In the genomic region with DNA sequence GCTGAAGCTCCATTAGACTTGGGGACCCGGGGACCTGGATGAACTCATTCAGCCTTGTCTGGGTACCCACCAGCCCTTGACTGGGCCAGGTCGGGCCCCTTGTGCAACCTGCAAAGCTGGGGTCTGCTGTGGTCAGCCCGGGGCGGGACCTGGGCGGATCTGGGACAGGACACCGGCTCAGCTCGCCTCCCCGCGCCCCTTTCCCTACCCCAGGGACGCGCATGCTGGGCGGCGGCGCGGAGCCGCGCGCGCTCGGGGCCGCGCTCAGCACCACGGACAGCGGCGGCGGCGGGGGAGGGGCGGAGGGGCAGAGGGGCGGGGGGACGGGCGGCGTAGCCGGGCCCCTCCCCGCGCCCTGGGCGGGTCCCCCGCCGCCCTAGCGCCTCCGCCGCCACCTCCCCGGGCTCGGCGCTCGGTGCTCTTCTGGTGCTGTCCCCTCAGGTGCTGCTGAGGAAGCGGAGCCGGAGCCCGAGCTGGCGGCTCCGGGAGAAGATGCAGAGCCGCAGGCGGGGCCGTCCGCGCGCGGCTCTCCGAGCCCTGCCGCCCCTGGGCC, we compare ENCODE assay signal across 10 cellular contexts. TPM values are rescaled to one million over a fixed set of nuclear protein-coding genes. Genes with fewer than 3 reads are reported as not detected.
DNase-seq lines count a peak whose midpoint lies in the region; ATAC-seq, FAIRE-seq and TF ChIP-seq lines count a peak whose summit lies in the region.
"Had no signal": no experiment of that assay in that cellular context is flagged by ENCODE, and none has a peak within 500 bp of the region (broad histone marks: within the 10 kb centered on the region; RNA-seq: fewer than 3 reads in every experiment).

No MANE protein-coding gene starts in this region.

- H3K9ac ChIP-seq in astrocyte (ENCODE audit: low read length), result peak overlapping the region; percentile 27

- H3K4me1 Mint-ChIP-seq in astrocyte (ENCODE audit: low read depth, unreplicated experiment), result peaks cover 1% of the 10 kb centered on the region

- TF ChIP-seq POLR2A in vagina (IDR thresholded peaks at IDR 0.05), result no peak

- peaks cover 5% of the 10 kb centered on the region for H3K9me3 Mint-ChIP-seq in astrocyte (ENCODE audit: unreplicated experiment)
- H3K9me3 Mint-ChIP-seq: dendritic cell treated with granulocyte-macrophage colony-stimulating factor and Interleukin-4, amounts not matched to agents 40 ng/mL and 50 ng/mL, for 4 days; T-cell had no signal

- peaks cover 50% of the 10 kb centered on the region for H3K27me3 Mint-ChIP-seq in astrocyte (ENCODE audit: low read depth, unreplicated experiment)
- H3K27me3 Mint-ChIP-seq: T-cell had no signal

- intact Hi-C loops in Right ventricle myocardium inferior (cut with DNase I) (no loop called here), cardiac septum (cut with DNase I) (no loop called here), vagina (cut with DNase I) (no loop called here)

- no peak overlapping the region for H3K27ac Mint-ChIP-seq in astrocyte (ENCODE audit: unreplicated experiment)
- H3K27ac Mint-ChIP-seq: dendritic cell treated with granulocyte-macrophage colony-stimulating factor and Interleukin-4, amounts not matched to agents 40 ng/mL and 50 ng/mL, for 4 days had no signal

- H3K4me2 ChIP-seq in astrocyte (ENCODE audit: low read length), result peak overlapping the region; percentile 91

- TF ChIP-seq CTCF in astrocyte (IDR thresholded peaks at IDR 0.05; ENCODE audit: insufficient read depth, low read depth, low read length) (no peak), vagina (IDR thresholded peaks at IDR 0.05) (no peak)

- FAIRE-seq in astrocyte (lab: Jason Lieb, UNC), result no peak

- H4K20me1 ChIP-seq in astrocyte (ENCODE audit: insufficient read depth, low read length), result peaks cover 23% of the 10 kb centered on the region

- in situ Hi-C loops in KBM-7 (cut with MboI; ENCODE audit: low pct_unique_long_range_greater_than_20kb, low sequenced_read_pairs) (loop anchor here (10.0 kb wide), 1 partner anchor 108 kb away; no protein-coding TSS in a partner anchor), HAP-1 (cut with MboI; ENCODE audit: low sequenced_read_pairs) (no loop called here)

- H3K4me1 ChIP-seq in astrocyte (ENCODE audit: insufficient read depth, low read length) (peaks cover 7% of the 10 kb centered on the region), vagina (peaks cover 25% of the 10 kb centered on the region), HAP-1 (no peaks in the 10 kb centered on the region)

- H3K9me3 ChIP-seq in astrocyte (ENCODE audit: insufficient read depth, low read depth, low read length) (no peaks in the 10 kb centered on the region), iPS-18c (ENCODE audit: control insufficient read depth, insufficient read depth, low read length) (no peaks in the 10 kb centered on the region), vagina (no peaks in the 10 kb centered on the region), HAP-1 (no peaks in the 10 kb centered on the region)

- no peak for ATAC-seq in Right ventricle myocardium inferior
- ATAC-seq in GM21786 (IDR thresholded peaks at IDR 0.05; ENCODE audit: unreplicated experiment), result no peak

- no peak overlapping the region for H3K4me3 Mint-ChIP-seq in astrocyte (ENCODE audit: unreplicated experiment)
- H3K4me3 Mint-ChIP-seq: dendritic cell treated with granulocyte-macrophage colony-stimulating factor and Interleukin-4, amounts not matched to agents 40 ng/mL and 50 ng/mL, for 4 days; T-cell had no signal

- no peak overlapping the region for H2AFZ ChIP-seq in astrocyte (ENCODE audit: low read depth, low read length)

- H3K36me3 ChIP-seq in astrocyte (ENCODE audit: insufficient read depth, low read length), result no peaks in the 10 kb centered on the region
- H3K36me3 ChIP-seq in vagina, result peaks cover 0 to 10% of the 10 kb centered on the region in 2 donors
- H3K36me3 ChIP-seq in HAP-1 (replicated peaks), result peaks cover 29% of the 10 kb centered on the region

- H3K79me2 ChIP-seq in astrocyte (ENCODE audit: insufficient read depth, low read length), result no peaks in the 10 kb centered on the region

- H3K4me3 ChIP-seq in astrocyte (ENCODE audit: insufficient read depth, low read depth, low read length) (peak overlapping the region; percentile 60), iPS-18c (ENCODE audit: insufficient read depth, low read depth, low read length) (peak overlapping the region; percentile 63), vagina (peak overlapping the region; percentile 21 to 38), HAP-1 (no peak overlapping the region)

- DNase-seq in Right ventricle myocardium inferior (ENCODE audit: missing footprints) (peak; percentile 25), cardiac septum (ENCODE audit: low spot score) (no peak), astrocyte (ENCODE audit: low read depth) (no peak), vagina (ENCODE audit: extremely low spot score in 2 of 2) (no peak), KBM-7 (no peak), HAP-1 (ENCODE audit: low spot score in 2 of 2) (no peak)
- DNase-seq: T-cell had no signal

- H3K27me3 ChIP-seq in astrocyte (ENCODE audit: insufficient read depth, low read length) (peaks cover 39% of the 10 kb centered on the region), vagina (peaks cover 12% of the 10 kb centered on the region), HAP-1 (ENCODE audit: low read depth) (no peaks in the 10 kb centered on the region)

- H3K27ac ChIP-seq in astrocyte (ENCODE audit: low read depth, low read length) (no peak overlapping the region), vagina (no peak overlapping the region)

- peaks cover 9% of the 10 kb centered on the region for H3K36me3 Mint-ChIP-seq in astrocyte (ENCODE audit: low read depth, unreplicated experiment)

RNA-seq across cellular contexts. Expression of a gene that starts 7.4 kb away (rescaled TPM):
- total RNA-seq in Right ventricle myocardium inferior, result 9.7 TPM
- total RNA-seq in cardiac septum, result 9.3 TPM
- total RNA-seq in astrocyte, result 11.8 and 13.5 TPM in 2 replicates
- total RNA-seq in vagina, result 38.8 TPM

RNA-seq across cellular contexts. Expression of a gene that starts 7.7 kb away (rescaled TPM):
- total RNA-seq in Right ventricle myocardium inferior (0.30 TPM), cardiac septum (0.40 TPM), astrocyte (2.0 TPM in 2 replicates), vagina (5.6 TPM)

RNA-seq across cellular contexts. Expression of a gene that starts 8.1 kb away (rescaled TPM):
- 3.7 TPM for total RNA-seq in Right ventricle myocardium inferior
- 3.4 TPM for total RNA-seq in cardiac septum
- total RNA-seq in astrocyte, result 1.2 and 1.4 TPM in 2 replicates
- 1.2 TPM for total RNA-seq in vagina

RNA-seq across cellular contexts. Expression of a gene that starts 13.9 kb away (rescaled TPM):
- total RNA-seq in Right ventricle myocardium inferior (9.9 TPM), cardiac septum (8.5 TPM), astrocyte (6.0 and 8.5 TPM in 2 replicates), vagina (14.7 TPM)

RNA-seq across cellular contexts. Expression of a gene that starts 14.0 kb away (rescaled TPM):
- total RNA-seq in Right ventricle myocardium inferior (3.0 TPM), cardiac septum (5.6 TPM), astrocyte (0.32 and 1.6 TPM in 2 replicates), vagina (10.3 TPM)
